In the genomic region with DNA sequence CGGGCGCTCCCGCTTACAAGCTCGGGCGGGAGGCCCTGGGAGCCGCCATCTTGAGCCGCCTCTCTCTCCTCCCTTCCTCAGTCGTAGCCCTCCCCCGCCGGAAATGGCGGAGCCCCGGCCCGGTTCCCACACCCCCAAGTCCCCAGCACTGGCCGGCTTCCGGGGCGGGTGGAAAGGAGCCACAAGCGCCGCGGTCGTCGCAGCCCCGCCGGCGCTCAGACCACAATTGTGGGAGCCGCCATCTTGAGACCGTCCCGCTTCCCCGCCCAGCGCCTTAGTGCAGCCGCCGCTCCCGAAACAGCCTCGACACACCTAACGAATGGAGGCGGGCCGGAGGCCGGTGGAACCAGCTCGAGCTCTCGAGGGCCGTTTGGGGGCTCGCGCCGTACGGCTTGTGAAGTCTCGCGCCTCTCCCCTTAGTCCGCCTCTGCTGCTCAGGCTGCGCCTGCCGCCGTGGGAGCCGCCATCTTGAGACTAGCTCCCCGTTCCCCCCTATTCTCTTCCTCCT, we compare ENCODE assay signal across 1 cellular context.
TF ChIP-seq lines count a peak whose summit lies in the region.

No MANE protein-coding gene starts in this region.

TF ChIP-seq in HepG2, 621 proteins besides CTCF, POLR2A, EP300 and RAD21 (continued from another document and continues in another):
- TF ChIP-seq, protein P1, sequence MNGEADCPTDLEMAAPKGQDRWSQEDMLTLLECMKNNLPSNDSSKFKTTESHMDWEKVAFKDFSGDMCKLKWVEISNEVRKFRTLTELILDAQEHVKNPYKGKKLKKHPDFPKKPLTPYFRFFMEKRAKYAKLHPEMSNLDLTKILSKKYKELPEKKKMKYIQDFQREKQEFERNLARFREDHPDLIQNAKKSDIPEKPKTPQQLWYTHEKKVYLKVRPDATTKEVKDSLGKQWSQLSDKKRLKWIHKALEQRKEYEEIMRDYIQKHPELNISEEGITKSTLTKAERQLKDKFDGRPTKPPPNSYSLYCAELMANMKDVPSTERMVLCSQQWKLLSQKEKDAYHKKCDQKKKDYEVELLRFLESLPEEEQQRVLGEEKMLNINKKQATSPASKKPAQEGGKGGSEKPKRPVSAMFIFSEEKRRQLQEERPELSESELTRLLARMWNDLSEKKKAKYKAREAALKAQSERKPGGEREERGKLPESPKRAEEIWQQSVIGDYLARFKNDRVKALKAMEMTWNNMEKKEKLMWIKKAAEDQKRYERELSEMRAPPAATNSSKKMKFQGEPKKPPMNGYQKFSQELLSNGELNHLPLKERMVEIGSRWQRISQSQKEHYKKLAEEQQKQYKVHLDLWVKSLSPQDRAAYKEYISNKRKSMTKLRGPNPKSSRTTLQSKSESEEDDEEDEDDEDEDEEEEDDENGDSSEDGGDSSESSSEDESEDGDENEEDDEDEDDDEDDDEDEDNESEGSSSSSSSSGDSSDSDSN (CRISPR knock-in tag; IDR thresholded peaks at IDR 0.05): peak; percentile 59; the same call in 1 of the 2 replicates
- TF ChIP-seq HDAC1 (CRISPR knock-in tag; IDR thresholded peaks at IDR 0.05) (peak; percentile 14; the same call in 1 of the 2 replicates), ZNF615 (CRISPR knock-in tag; IDR thresholded peaks at IDR 0.05; ENCODE audit: borderline replicate concordance) (no peak), ZFAT (CRISPR knock-in tag; conservative IDR thresholded peaks at IDR 0.05) (no peak), ZNF468 (CRISPR knock-in tag; IDR thresholded peaks at IDR 0.05) (no peak), NONO (IDR thresholded peaks at IDR 0.05) (no peak), NONO (CRISPR knock-in tag; conservative IDR thresholded peaks at IDR 0.05) (no peak), ATF1 (CRISPR knock-in tag; IDR thresholded peaks at IDR 0.05) (no peak), MIER3 (CRISPR knock-in tag; IDR thresholded peaks at IDR 0.05; ENCODE audit: borderline replicate concordance) (no peak), TCF7 (IDR thresholded peaks at IDR 0.05; ENCODE audit: low read depth) (no peak), HMG20A (CRISPR knock-in tag; IDR thresholded peaks at IDR 0.05; ENCODE audit: borderline replicate concordance) (no peak), GABPA (IDR thresholded peaks at IDR 0.05; ENCODE audit: low read depth, low read length) (no peak), GABPA (CRISPR knock-in tag; IDR thresholded peaks at IDR 0.05; ENCODE audit: low read depth) (peak; percentile 90), DMAP1 (CRISPR knock-in tag; IDR thresholded peaks at IDR 0.05) (peak; percentile 44; the same call in 1 of the 2 replicates), SAP130 (CRISPR knock-in tag; IDR thresholded peaks at IDR 0.05; ENCODE audit: low read depth) (no peak; the same call in none of the 2 replicates), HOXD1 (CRISPR knock-in tag; IDR thresholded peaks at IDR 0.05) (no peak), NFIC (IDR thresholded peaks at IDR 0.05; ENCODE audit: low read length) (no peak), TAF1 (CRISPR knock-in tag; IDR thresholded peaks at IDR 0.05) (peak; percentile 57), POLR2G (IDR thresholded peaks at IDR 0.05; ENCODE audit: low read depth, low read length) (peak; percentile 28; the same call in 1 of the 2 replicates), FOXM1 (CRISPR knock-in tag; IDR thresholded peaks at IDR 0.05) (no peak), TARDBP (CRISPR knock-in tag; IDR thresholded peaks at IDR 0.05) (peak; percentile 28; the same call in 1 of the 2 replicates), HHEX (CRISPR knock-in tag; IDR thresholded peaks at IDR 0.05) (no peak), NRL (CRISPR knock-in tag; IDR thresholded peaks at IDR 0.05; ENCODE audit: borderline replicate concordance) (no peak), ZBTB8A (CRISPR knock-in tag; IDR thresholded peaks at IDR 0.05; ENCODE audit: borderline replicate concordance, low read depth) (no peak), ZNF232 (CRISPR knock-in tag; IDR thresholded peaks at IDR 0.05; ENCODE audit: borderline replicate concordance) (no peak), TAF15 (IDR thresholded peaks at IDR 0.05; ENCODE audit: low read depth, low read length, poor library complexity, severe bottlenecking) (no peak), FOXJ3 (CRISPR knock-in tag; IDR thresholded peaks at IDR 0.05; ENCODE audit: borderline replicate concordance) (no peak), CAMTA2 (CRISPR knock-in tag; IDR thresholded peaks at IDR 0.05; ENCODE audit: borderline replicate concordance) (no peak), KLF16 (CRISPR knock-in tag; IDR thresholded peaks at IDR 0.05) (no peak), HOXA3 (CRISPR knock-in tag; IDR thresholded peaks at IDR 0.05) (no peak), RAD51 (IDR thresholded peaks at IDR 0.05; ENCODE audit: borderline replicate concordance) (no peak), NFE2L2 (IDR thresholded peaks at IDR 0.05; ENCODE audit: low read length) (no peak), ZNF816 (CRISPR knock-in tag; IDR thresholded peaks at IDR 0.05; ENCODE audit: borderline replicate concordance) (0 out of 2 replicates have a peak, but pooled peaks have one; percentile 7)
- TF ChIP-seq, protein P2, sequence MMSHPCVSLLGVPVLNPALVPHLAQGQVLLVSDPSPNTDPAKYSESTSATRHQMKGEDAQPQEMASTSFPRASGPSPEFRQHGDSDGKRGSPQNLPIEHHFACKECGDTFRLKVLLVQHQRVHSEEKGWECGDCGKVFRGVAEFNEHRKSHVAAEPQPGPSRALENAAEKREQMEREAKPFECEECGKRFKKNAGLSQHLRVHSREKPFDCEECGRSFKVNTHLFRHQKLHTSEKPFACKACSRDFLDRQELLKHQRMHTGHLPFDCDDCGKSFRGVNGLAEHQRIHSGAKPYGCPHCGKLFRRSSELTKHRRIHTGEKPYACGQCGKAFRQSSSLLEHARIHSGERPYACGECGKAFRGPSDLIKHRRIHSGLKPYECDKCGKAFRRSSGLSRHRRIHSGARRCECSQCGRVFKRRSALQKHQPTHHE (CRISPR knock-in tag; IDR thresholded peaks at IDR 0.05; ENCODE audit: borderline replicate concordance): no peak
- TF ChIP-seq, protein P3, sequence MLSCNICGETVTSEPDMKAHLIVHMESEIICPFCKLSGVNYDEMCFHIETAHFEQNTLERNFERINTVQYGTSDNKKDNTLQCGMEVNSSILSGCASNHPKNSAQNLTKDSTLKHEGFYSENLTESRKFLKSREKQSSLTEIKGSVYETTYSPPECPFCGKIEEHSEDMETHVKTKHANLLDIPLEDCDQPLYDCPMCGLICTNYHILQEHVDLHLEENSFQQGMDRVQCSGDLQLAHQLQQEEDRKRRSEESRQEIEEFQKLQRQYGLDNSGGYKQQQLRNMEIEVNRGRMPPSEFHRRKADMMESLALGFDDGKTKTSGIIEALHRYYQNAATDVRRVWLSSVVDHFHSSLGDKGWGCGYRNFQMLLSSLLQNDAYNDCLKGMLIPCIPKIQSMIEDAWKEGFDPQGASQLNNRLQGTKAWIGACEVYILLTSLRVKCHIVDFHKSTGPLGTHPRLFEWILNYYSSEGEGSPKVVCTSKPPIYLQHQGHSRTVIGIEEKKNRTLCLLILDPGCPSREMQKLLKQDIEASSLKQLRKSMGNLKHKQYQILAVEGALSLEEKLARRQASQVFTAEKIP (CRISPR knock-in tag; IDR thresholded peaks at IDR 0.05; ENCODE audit: borderline replicate concordance): no peak
- TF ChIP-seq, protein P4, sequence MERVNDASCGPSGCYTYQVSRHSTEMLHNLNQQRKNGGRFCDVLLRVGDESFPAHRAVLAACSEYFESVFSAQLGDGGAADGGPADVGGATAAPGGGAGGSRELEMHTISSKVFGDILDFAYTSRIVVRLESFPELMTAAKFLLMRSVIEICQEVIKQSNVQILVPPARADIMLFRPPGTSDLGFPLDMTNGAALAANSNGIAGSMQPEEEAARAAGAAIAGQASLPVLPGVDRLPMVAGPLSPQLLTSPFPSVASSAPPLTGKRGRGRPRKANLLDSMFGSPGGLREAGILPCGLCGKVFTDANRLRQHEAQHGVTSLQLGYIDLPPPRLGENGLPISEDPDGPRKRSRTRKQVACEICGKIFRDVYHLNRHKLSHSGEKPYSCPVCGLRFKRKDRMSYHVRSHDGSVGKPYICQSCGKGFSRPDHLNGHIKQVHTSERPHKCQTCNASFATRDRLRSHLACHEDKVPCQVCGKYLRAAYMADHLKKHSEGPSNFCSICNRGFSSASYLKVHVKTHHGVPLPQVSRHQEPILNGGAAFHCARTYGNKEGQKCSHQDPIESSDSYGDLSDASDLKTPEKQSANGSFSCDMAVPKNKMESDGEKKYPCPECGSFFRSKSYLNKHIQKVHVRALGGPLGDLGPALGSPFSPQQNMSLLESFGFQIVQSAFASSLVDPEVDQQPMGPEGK (CRISPR knock-in tag; IDR thresholded peaks at IDR 0.05): 0 out of 2 replicates have a peak, but pooled peaks have one; percentile 35
- TF ChIP-seq, protein P5, sequence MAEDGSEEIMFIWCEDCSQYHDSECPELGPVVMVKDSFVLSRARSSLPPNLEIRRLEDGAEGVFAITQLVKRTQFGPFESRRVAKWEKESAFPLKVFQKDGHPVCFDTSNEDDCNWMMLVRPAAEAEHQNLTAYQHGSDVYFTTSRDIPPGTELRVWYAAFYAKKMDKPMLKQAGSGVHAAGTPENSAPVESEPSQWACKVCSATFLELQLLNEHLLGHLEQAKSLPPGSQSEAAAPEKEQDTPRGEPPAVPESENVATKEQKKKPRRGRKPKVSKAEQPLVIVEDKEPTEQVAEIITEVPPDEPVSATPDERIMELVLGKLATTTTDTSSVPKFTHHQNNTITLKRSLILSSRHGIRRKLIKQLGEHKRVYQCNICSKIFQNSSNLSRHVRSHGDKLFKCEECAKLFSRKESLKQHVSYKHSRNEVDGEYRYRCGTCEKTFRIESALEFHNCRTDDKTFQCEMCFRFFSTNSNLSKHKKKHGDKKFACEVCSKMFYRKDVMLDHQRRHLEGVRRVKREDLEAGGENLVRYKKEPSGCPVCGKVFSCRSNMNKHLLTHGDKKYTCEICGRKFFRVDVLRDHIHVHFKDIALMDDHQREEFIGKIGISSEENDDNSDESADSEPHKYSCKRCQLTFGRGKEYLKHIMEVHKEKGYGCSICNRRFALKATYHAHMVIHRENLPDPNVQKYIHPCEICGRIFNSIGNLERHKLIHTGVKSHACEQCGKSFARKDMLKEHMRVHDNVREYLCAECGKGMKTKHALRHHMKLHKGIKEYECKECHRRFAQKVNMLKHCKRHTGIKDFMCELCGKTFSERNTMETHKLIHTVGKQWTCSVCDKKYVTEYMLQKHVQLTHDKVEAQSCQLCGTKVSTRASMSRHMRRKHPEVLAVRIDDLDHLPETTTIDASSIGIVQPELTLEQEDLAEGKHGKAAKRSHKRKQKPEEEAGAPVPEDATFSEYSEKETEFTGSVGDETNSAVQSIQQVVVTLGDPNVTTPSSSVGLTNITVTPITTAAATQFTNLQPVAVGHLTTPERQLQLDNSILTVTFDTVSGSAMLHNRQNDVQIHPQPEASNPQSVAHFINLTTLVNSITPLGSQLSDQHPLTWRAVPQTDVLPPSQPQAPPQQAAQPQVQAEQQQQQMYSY (CRISPR knock-in tag; IDR thresholded peaks at IDR 0.05): no peak
- TF ChIP-seq, protein P6, sequence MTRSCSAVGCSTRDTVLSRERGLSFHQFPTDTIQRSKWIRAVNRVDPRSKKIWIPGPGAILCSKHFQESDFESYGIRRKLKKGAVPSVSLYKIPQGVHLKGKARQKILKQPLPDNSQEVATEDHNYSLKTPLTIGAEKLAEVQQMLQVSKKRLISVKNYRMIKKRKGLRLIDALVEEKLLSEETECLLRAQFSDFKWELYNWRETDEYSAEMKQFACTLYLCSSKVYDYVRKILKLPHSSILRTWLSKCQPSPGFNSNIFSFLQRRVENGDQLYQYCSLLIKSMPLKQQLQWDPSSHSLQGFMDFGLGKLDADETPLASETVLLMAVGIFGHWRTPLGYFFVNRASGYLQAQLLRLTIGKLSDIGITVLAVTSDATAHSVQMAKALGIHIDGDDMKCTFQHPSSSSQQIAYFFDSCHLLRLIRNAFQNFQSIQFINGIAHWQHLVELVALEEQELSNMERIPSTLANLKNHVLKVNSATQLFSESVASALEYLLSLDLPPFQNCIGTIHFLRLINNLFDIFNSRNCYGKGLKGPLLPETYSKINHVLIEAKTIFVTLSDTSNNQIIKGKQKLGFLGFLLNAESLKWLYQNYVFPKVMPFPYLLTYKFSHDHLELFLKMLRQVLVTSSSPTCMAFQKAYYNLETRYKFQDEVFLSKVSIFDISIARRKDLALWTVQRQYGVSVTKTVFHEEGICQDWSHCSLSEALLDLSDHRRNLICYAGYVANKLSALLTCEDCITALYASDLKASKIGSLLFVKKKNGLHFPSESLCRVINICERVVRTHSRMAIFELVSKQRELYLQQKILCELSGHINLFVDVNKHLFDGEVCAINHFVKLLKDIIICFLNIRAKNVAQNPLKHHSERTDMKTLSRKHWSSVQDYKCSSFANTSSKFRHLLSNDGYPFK (CRISPR knock-in tag; IDR thresholded peaks at IDR 0.05; ENCODE audit: borderline replicate concordance): peak; percentile 99; the same call in 1 of the 2 replicates
- TF ChIP-seq, protein P7, sequence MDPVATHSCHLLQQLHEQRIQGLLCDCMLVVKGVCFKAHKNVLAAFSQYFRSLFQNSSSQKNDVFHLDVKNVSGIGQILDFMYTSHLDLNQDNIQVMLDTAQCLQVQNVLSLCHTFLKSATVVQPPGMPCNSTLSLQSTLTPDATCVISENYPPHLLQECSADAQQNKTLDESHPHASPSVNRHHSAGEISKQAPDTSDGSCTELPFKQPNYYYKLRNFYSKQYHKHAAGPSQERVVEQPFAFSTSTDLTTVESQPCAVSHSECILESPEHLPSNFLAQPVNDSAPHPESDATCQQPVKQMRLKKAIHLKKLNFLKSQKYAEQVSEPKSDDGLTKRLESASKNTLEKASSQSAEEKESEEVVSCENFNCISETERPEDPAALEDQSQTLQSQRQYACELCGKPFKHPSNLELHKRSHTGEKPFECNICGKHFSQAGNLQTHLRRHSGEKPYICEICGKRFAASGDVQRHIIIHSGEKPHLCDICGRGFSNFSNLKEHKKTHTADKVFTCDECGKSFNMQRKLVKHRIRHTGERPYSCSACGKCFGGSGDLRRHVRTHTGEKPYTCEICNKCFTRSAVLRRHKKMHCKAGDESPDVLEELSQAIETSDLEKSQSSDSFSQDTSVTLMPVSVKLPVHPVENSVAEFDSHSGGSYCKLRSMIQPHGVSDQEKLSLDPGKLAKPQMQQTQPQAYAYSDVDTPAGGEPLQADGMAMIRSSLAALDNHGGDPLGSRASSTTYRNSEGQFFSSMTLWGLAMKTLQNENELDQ (CRISPR knock-in tag; IDR thresholded peaks at IDR 0.05; ENCODE audit: borderline replicate concordance): no peak
- TF ChIP-seq, protein P8, sequence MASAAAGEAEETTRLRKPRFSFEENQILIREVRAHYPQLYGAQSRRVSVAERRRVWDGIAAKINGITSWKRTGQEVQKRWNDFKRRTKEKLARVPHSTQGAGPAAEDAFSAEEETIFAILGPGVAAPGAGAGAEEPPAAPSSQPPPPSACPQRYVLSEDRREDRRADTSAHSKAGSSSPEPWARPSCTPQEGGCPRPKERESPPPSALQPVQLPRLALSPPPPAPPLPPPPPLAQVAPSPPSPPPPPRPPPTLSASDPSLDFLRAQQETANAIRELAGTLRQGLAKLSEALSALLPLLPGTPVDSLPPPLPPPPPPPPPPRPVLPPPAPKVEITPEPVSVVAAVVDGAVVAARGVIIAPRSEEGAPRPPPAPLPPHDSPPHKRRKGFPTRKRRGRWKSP (CRISPR knock-in tag; IDR thresholded peaks at IDR 0.05): no peak
